In the genomic region with DNA sequence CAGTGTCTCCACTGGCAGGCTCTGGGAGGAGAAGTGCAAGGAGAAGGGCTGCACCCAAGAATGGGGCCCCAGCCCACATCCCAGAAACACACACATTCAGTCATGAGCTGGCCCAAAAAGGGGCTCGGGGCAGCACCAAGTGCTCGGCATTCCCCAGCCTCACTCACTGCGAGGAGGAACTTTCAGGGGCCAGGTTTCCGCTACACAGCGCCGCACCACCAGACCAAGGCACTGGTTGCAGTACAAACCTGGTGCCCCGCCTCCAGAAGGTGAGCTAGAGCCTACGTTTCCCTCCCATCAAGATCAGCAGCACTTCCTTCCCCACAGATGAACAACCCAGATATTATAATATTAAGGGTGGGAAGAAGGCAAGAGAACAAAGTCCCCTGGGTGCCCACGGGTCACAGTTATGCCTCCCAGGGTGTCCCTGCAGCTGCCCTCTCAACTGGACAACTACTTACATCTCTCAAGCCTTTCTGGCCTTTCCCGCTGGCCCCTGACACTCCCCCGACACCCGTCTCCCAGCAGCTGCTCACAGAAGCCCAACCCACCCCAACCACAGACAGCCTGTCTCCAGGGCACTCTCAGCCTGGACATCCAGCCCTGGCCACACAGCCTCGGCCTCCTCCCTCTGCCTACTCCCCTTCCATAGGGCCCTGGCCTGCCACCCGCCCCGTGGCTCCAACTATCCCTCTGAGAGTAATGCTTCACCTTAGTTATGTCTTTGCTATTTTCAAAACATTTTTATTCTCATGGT, we compare ENCODE assay signal across 11 cellular contexts. TPM values are rescaled to one million over a fixed set of nuclear protein-coding genes. Genes with fewer than 3 reads are reported as not detected.
DNase-seq lines count a peak whose midpoint lies in the region; ATAC-seq and TF ChIP-seq lines count a peak whose summit lies in the region.
"Had no signal": no experiment of that assay in that cellular context is flagged by ENCODE, and none has a peak within 500 bp of the region (broad histone marks: within the 10 kb centered on the region; RNA-seq: fewer than 3 reads in every experiment).

No MANE protein-coding gene starts in this region.

- H3F3A ChIP-seq in neural progenitor cell (ENCODE audit: low read depth), result peaks cover 31% of the 10 kb centered on the region

- no peak overlapping the region for H3K9ac ChIP-seq in neural progenitor cell

- peaks cover 57% of the 10 kb centered on the region for H3K4me1 ChIP-seq in CD8-positive, alpha-beta T cell (ENCODE audit: insufficient read depth, low read length)
- peaks cover 30% of the 10 kb centered on the region for H3K4me1 ChIP-seq in neural progenitor cell

- peaks cover 61% of the 10 kb centered on the region for H3K36me3 Mint-ChIP-seq in CD8-positive, alpha-beta T cell
- H3K36me3 Mint-ChIP-seq in activated naive CD4-positive, alpha-beta T cell treated with anti-CD3 and anti-CD28 coated beads, Interleukin-2, amount 50 U/mL, for 72 hours, result peaks cover 0 to 12% of the 10 kb centered on the region in 2 donors
- H3K36me3 Mint-ChIP-seq in neural progenitor cell, result peaks cover 12% of the 10 kb centered on the region

- TF ChIP-seq CTCF in CD8-positive, alpha-beta T cell (IDR thresholded peaks at IDR 0.05), result no peak
- no peak for TF ChIP-seq CTCF in neural progenitor cell (IDR thresholded peaks at IDR 0.05)

- H3K9me3 Mint-ChIP-seq in CD8-positive, alpha-beta T cell, result no peaks in the 10 kb centered on the region
- no peaks in the 10 kb centered on the region for H3K9me3 Mint-ChIP-seq in activated naive CD4-positive, alpha-beta T cell treated with anti-CD3 and anti-CD28 coated beads, Interleukin-2, amount 50 U/mL, for 72 hours
- no peaks in the 10 kb centered on the region for H3K9me3 Mint-ChIP-seq in neural progenitor cell

- peaks cover 26% of the 10 kb centered on the region for H3K36me3 ChIP-seq in CD8-positive, alpha-beta T cell (ENCODE audit: insufficient read depth, low read length)
- no peaks in the 10 kb centered on the region for H3K36me3 ChIP-seq in neural progenitor cell

- CTCF ChIA-PET in CD8-positive, alpha-beta T cell (lab: Charles Lee), result interaction anchor here (0.6 to 9.6 kb wide), 10 partner anchors 14 to 1197 kb away, joined by 3 to 109 read pairs (median 4); partner anchors contain the start of gene PMVK

- H4K20me1 ChIP-seq in neural progenitor cell (ENCODE audit: low read depth), result peaks cover 59% of the 10 kb centered on the region

- H3K27ac ChIP-seq in CD8-positive, alpha-beta T cell (ENCODE audit: low read depth, low read length), result peak overlapping the region; percentile 98
- no peak overlapping the region for H3K27ac ChIP-seq in neural progenitor cell

- POLR2A ChIA-PET in CD8-positive, alpha-beta T cell (lab: Charles Lee), result interaction anchor here (0.8 to 6.0 kb wide), 7 partner anchors 9 to 99 kb away, joined by 3 to 52 read pairs (median 3); partner anchors contain the start of genes ADAM15, FLAD1, PMVK and PYGO2

- H3K4me3 ChIP-seq in CD8-positive, alpha-beta T cell (ENCODE audit: low read depth, low read length), result peak overlapping the region; percentile 71
- no peak overlapping the region for H3K4me3 ChIP-seq in neural progenitor cell

- no peaks in the 10 kb centered on the region for H3K27me3 ChIP-seq in CD8-positive, alpha-beta T cell (ENCODE audit: insufficient read depth, low read length)
- no peaks in the 10 kb centered on the region for H3K27me3 ChIP-seq in neural progenitor cell

- peaks cover 31% of the 10 kb centered on the region for H3K79me2 ChIP-seq in neural progenitor cell (ENCODE audit: low read depth)

- H3K9me3 ChIP-seq in CD8-positive, alpha-beta T cell (ENCODE audit: low read length), result no peaks in the 10 kb centered on the region
- no peaks in the 10 kb centered on the region for H3K9me3 ChIP-seq in neural progenitor cell (ENCODE audit: low read depth)

- H3K27me3 Mint-ChIP-seq in CD8-positive, alpha-beta T cell (ENCODE audit: low read depth), result no peaks in the 10 kb centered on the region
- H3K27me3 Mint-ChIP-seq in neural progenitor cell (ENCODE audit: insufficient read depth, low read depth), result peaks cover 5% of the 10 kb centered on the region

- no peak overlapping the region for H3K4me2 ChIP-seq in neural progenitor cell

- ATAC-seq in CD8-positive, alpha-beta T cell, result peak; percentile 38
- peak; percentile 21 to 59 for ATAC-seq in activated naive CD4-positive, alpha-beta T cell treated with anti-CD3 and anti-CD28 coated beads, Interleukin-2, amount 50 U/mL, for 72 hours
- ATAC-seq in GM21381 (IDR thresholded peaks at IDR 0.05; ENCODE audit: unreplicated experiment) (no peak), GM21360 (IDR thresholded peaks at IDR 0.05; ENCODE audit: unreplicated experiment) (no peak), HG02588 (IDR thresholded peaks at IDR 0.05; ENCODE audit: unreplicated experiment) (no peak)

- DNase-seq in CD8-positive, alpha-beta T cell, result peak in 6 of 7 experiments; percentile 52 to 78 (median 70)
- DNase-seq in T-helper 22 cell (ENCODE audit: low read depth), result peak; percentile 78
- peak; percentile 50 to 76 for DNase-seq in activated naive CD4-positive, alpha-beta T cell treated with anti-CD3 and anti-CD28 coated beads, Interleukin-2, amount 50 U/mL, for 72 hours (ENCODE audit: low spot score in 2 of 2)
- no peak for DNase-seq in neural progenitor cell (ENCODE audit: low spot score)
- no peak for DNase-seq in NCI-H146 treated with DMSO at 0.1 percent for 48 hours (lab: John Stamatoyannopoulos, UW; ENCODE audit: unreplicated experiment)
- DNase-seq: C1 segment of cervical spinal cord, cerebellar nuclear complex, SHP77 had no signal

- H3K4me1 Mint-ChIP-seq in CD8-positive, alpha-beta T cell (ENCODE audit: low read depth), result peaks cover 71% of the 10 kb centered on the region
- H3K4me1 Mint-ChIP-seq in neural progenitor cell, result peaks cover 51% of the 10 kb centered on the region

- intact Hi-C loops in CD8-positive, alpha-beta T cell (cut with DNase I, micrococcal nuclease), result loop anchor here in 1 of 2 experiments (5.0 to 10.0 kb wide), 2 partner anchors 545 to 627 kb away; partner anchors contain the start of genes AQP10, ATP8B2 and IL6R

- H2AFZ ChIP-seq in neural progenitor cell (replicated peaks), result no peak overlapping the region

- H3K27ac Mint-ChIP-seq in CD8-positive, alpha-beta T cell, result peak overlapping the region; percentile 99
- H3K27ac Mint-ChIP-seq in activated naive CD4-positive, alpha-beta T cell treated with anti-CD3 and anti-CD28 coated beads, Interleukin-2, amount 50 U/mL, for 72 hours, result peak overlapping the region; percentile 97
- H3K27ac Mint-ChIP-seq in neural progenitor cell, result peak overlapping the region; percentile 57

- H3K4me3 Mint-ChIP-seq in CD8-positive, alpha-beta T cell, result peak overlapping the region; percentile 99
- peak overlapping the region; percentile 53 for H3K4me3 Mint-ChIP-seq in neural progenitor cell

RNA-seq across cellular contexts. Expression of gene PBXIP1, which starts 3.8 kb away (rescaled TPM):
- 100 to 1,000 TPM; 315 to 319 TPM for total RNA-seq in CD8-positive, alpha-beta T cell
- 10 to 100 TPM; 40.9 to 41.1 TPM for total RNA-seq in activated naive CD4-positive, alpha-beta T cell treated with anti-CD3 and anti-CD28 coated beads, Interleukin-2, amount 50 U/mL, for 72 hours
- total RNA-seq in neural progenitor cell (ENCODE audit: low replicate concordance), result 21.4 and 64.0 TPM in 2 replicates

RNA-seq across cellular contexts. Expression of gene PYGO2, which starts 9.5 kb away (rescaled TPM):
- 10 to 100 TPM; 25.1 to 26.7 TPM for total RNA-seq in CD8-positive, alpha-beta T cell
- total RNA-seq in activated naive CD4-positive, alpha-beta T cell treated with anti-CD3 and anti-CD28 coated beads, Interleukin-2, amount 50 U/mL, for 72 hours, result 10 to 100 TPM; 27.7 to 55.3 TPM
- 32.1 and 48.1 TPM in 2 replicates for total RNA-seq in neural progenitor cell (ENCODE audit: low replicate concordance)

RNA-seq across cellular contexts. Expression of gene PMVK, which starts 15.6 kb away (rescaled TPM):
- 1 to 10 TPM; 6.7 to 7.3 TPM for total RNA-seq in CD8-positive, alpha-beta T cell
- 10 to 100 TPM; 12.2 to 34.2 TPM for total RNA-seq in activated naive CD4-positive, alpha-beta T cell treated with anti-CD3 and anti-CD28 coated beads, Interleukin-2, amount 50 U/mL, for 72 hours
- total RNA-seq in neural progenitor cell (ENCODE audit: low replicate concordance), result 4.3 and 12.7 TPM in 2 replicates

RNA-seq across cellular contexts. Expression of gene SHC1, which starts 18.5 kb away (rescaled TPM):
- 10 to 100 TPM; 54.5 to 58.3 TPM for total RNA-seq in CD8-positive, alpha-beta T cell
- total RNA-seq in activated naive CD4-positive, alpha-beta T cell treated with anti-CD3 and anti-CD28 coated beads, Interleukin-2, amount 50 U/mL, for 72 hours, result 10 to 100 TPM; 50.3 to 76.2 TPM
- total RNA-seq in neural progenitor cell (ENCODE audit: low replicate concordance), result 69.0 and 86.5 TPM in 2 replicates

RNA-seq across cellular contexts. Expression of gene CKS1B, which starts 22.4 kb away (rescaled TPM):
- 1 to 10 TPM; 2.3 to 2.9 TPM for total RNA-seq in CD8-positive, alpha-beta T cell
- 100 to 1,000 TPM; 202 to 308 TPM for total RNA-seq in activated naive CD4-positive, alpha-beta T cell treated with anti-CD3 and anti-CD28 coated beads, Interleukin-2, amount 50 U/mL, for 72 hours
- 210 and 297 TPM in 2 replicates for total RNA-seq in neural progenitor cell (ENCODE audit: low replicate concordance)

Comparison
In these comparisons a context has a peak if more than half of its experiments do, and no peak if none do; other contexts are left out.
1. ATAC-seq: peak in CD8-positive, alpha-beta T cell (single experiment) and activated naive CD4-positive, alpha-beta T cell treated with anti-CD3 and anti-CD28 coated beads, Interleukin-2, amount 50 U/mL, for 72 hours (2 of 2); none in GM21381 (single experiment), GM21360 (single experiment) and HG02588 (single experiment).
2. DNase-seq: peak in CD8-positive, alpha-beta T cell (6 of 7), T-helper 22 cell (single experiment) and activated naive CD4-positive, alpha-beta T cell treated with anti-CD3 and anti-CD28 coated beads, Interleukin-2, amount 50 U/mL, for 72 hours (2 of 2); none in neural progenitor cell (single experiment) and NCI-H146 treated with DMSO at 0.1 percent for 48 hours (single experiment).
3. Peak in every context shown above with its lines, with median percentiles within 50 percentile points of each other: H3K27ac Mint-ChIP-seq.